ENCODE assay signal across 22 cellular contexts in genomic region chr18:48864876-48865275, GRCh38.
A peak's percentile ranks its signal among the peaks of the same experiment; 100 is the strongest.
DNase-seq lines count a peak whose midpoint lies in the region; ATAC-seq and TF ChIP-seq lines count a peak whose summit lies in the region.
"Had no signal": no experiment of that assay in that cellular context is flagged by ENCODE, and none has a peak within 500 bp of the region (broad histone marks: within the 10 kb centered on the region; RNA-seq: fewer than 3 reads in every experiment).

No MANE protein-coding gene starts in this region.

- H3K27me3 Mint-ChIP-seq in glutamatergic neuron (ENCODE audit: unreplicated experiment): peaks cover 17% of the 10 kb centered on the region
- no peaks in the 10 kb centered on the region for H3K27me3 Mint-ChIP-seq in activated T-helper 17 cell treated with anti-CD3 and anti-CD28 coated beads, Interleukin-2, amount 50 U/mL, for 72 hours
- H3K27me3 Mint-ChIP-seq: CD4-positive, alpha-beta memory T cell had no signal

- no peaks in the 10 kb centered on the region for H3K36me3 ChIP-seq in smooth muscle cell (ENCODE audit: low read depth)
- H3K36me3 ChIP-seq: HAP-1 had no signal

- H3K27ac ChIP-seq in smooth muscle cell (ENCODE audit: low read depth): peak overlapping the region; percentile 3

- H3K4me1 Mint-ChIP-seq in glutamatergic neuron (ENCODE audit: low read depth, unreplicated experiment): peaks cover 22% of the 10 kb centered on the region
- H3K4me1 Mint-ChIP-seq in activated T-helper 17 cell treated with anti-CD3 and anti-CD28 coated beads, Interleukin-2, amount 50 U/mL, for 72 hours: peaks cover 14% of the 10 kb centered on the region

- ATAC-seq in HG03432 (IDR thresholded peaks at IDR 0.05; ENCODE audit: unreplicated experiment): no peak
- no peak for ATAC-seq in activated T-helper 17 cell treated with anti-CD3 and anti-CD28 coated beads, Interleukin-2, amount 50 U/mL, for 72 hours (replicated peaks)
- no peak for ATAC-seq in HG03571 (IDR thresholded peaks at IDR 0.05; ENCODE audit: unreplicated experiment)
- ATAC-seq: GM23338, PC-3 had no signal

- H3K4me3 Mint-ChIP-seq in glutamatergic neuron (ENCODE audit: unreplicated experiment): no peak overlapping the region
- H3K4me3 Mint-ChIP-seq in activated T-helper 17 cell treated with anti-CD3 and anti-CD28 coated beads, Interleukin-2, amount 50 U/mL, for 72 hours: no peak overlapping the region
- H3K4me3 Mint-ChIP-seq: CD4-positive, alpha-beta memory T cell; GM23338; HFFc6 had no signal

- no peak for TF ChIP-seq CTCF in glutamatergic neuron (IDR thresholded peaks at IDR 0.05; ENCODE audit: partially characterized antibody, unreplicated experiment)
- TF ChIP-seq CTCF in smooth muscle cell (IDR thresholded peaks at IDR 0.05; ENCODE audit: borderline replicate concordance, insufficient read depth, poor library complexity, severe bottlenecking): no peak

- no peaks in the 10 kb centered on the region for H4K20me1 ChIP-seq in smooth muscle cell (ENCODE audit: low read depth)

- DNase-seq in NCI-H187 (lab: John Stamatoyannopoulos, UW) (peak; percentile 34 to 39), NCI-H345 (lab: John Stamatoyannopoulos, UW) (peak; percentile 73), glutamatergic neuron (peak; percentile 11), smooth muscle cell (lab: John Stamatoyannopoulos, UW; ENCODE audit: unreplicated experiment) (no peak)
- DNase-seq: C1 segment of cervical spinal cord; CD4-positive, alpha-beta memory T cell; COR-L47; HFFc6; NCI-H1048; NCI-H1694; NCI-H2081 treated with DMSO at 0.1 percent for 48 hours; NCI-H446 treated with DMSO at 0.1 percent for 48 hours; NCI-H526; NCI-H82; NK-92 treated with Interleukin-12 subunit alpha and Interleukin-12 subunit beta, amount 100 ng/mL, for 24 hours; PC-3; SK-N-SH had no signal

- no peak overlapping the region for H3K4me2 ChIP-seq in smooth muscle cell
- H3K4me2 ChIP-seq: GM23338, SK-N-SH had no signal

- H3K79me2 ChIP-seq in smooth muscle cell (ENCODE audit: low read depth): no peaks in the 10 kb centered on the region

- H3K9ac ChIP-seq in smooth muscle cell (ENCODE audit: low read depth): no peak overlapping the region
- H3K9ac ChIP-seq: SK-N-SH had no signal

- H3K27ac Mint-ChIP-seq in glutamatergic neuron (ENCODE audit: unreplicated experiment): no peak overlapping the region
- no peak overlapping the region for H3K27ac Mint-ChIP-seq in activated T-helper 17 cell treated with anti-CD3 and anti-CD28 coated beads, Interleukin-2, amount 50 U/mL, for 72 hours
- H3K27ac Mint-ChIP-seq: GM23338, HFFc6 had no signal

- peaks cover 31% of the 10 kb centered on the region for H3F3A ChIP-seq in smooth muscle cell (ENCODE audit: low read depth)

- no peaks in the 10 kb centered on the region for H3K27me3 ChIP-seq in smooth muscle cell (ENCODE audit: low read depth)

- peaks cover 26% of the 10 kb centered on the region for H3K4me1 ChIP-seq in smooth muscle cell (ENCODE audit: low read depth)
- H3K4me1 ChIP-seq: HAP-1 had no signal

- 96% methylated on average over 15 of the region's 15 CpGs for WGBS in smooth muscle cell (ENCODE audit: low lambda C conversion rate)

- H3K9me3 Mint-ChIP-seq in glutamatergic neuron (ENCODE audit: unreplicated experiment): peaks cover 11% of the 10 kb centered on the region
- no peaks in the 10 kb centered on the region for H3K9me3 Mint-ChIP-seq in activated T-helper 17 cell treated with anti-CD3 and anti-CD28 coated beads, Interleukin-2, amount 50 U/mL, for 72 hours
- H3K9me3 Mint-ChIP-seq: GM23338 had no signal

- no peak overlapping the region for H3K4me3 ChIP-seq in smooth muscle cell
- H3K4me3 ChIP-seq: GM23338, HAP-1 had no signal

- no peaks in the 10 kb centered on the region for H3K36me3 Mint-ChIP-seq in glutamatergic neuron (ENCODE audit: unreplicated experiment)
- H3K36me3 Mint-ChIP-seq in activated T-helper 17 cell treated with anti-CD3 and anti-CD28 coated beads, Interleukin-2, amount 50 U/mL, for 72 hours (ENCODE audit: low read depth): peaks cover 9% of the 10 kb centered on the region
- H3K36me3 Mint-ChIP-seq: CD4-positive, alpha-beta memory T cell had no signal

- no peaks in the 10 kb centered on the region for H3K9me3 ChIP-seq in smooth muscle cell (replicated peaks; ENCODE audit: low read depth)
- H3K9me3 ChIP-seq: HAP-1, SK-N-SH had no signal

- no peak overlapping the region for H2AFZ ChIP-seq in smooth muscle cell (ENCODE audit: low read depth)
- H2AFZ ChIP-seq: GM23338 had no signal
